ENCODE assay signal across 20 cellular contexts in genomic region chr13:95087746-95088305, GRCh38.
DNase-seq lines count a peak whose midpoint lies in the region; ATAC-seq and TF ChIP-seq lines count a peak whose summit lies in the region.
"Had no signal": no experiment of that assay in that cellular context is flagged by ENCODE, and none has a peak within 500 bp of the region (broad histone marks: within the 10 kb centered on the region; RNA-seq: fewer than 3 reads in every experiment).

No MANE protein-coding gene starts in this region.

- peaks cover 23% of the 10 kb centered on the region for H3K4me1 ChIP-seq in Caco-2
- H3K4me1 ChIP-seq: ascending aorta, heart right ventricle, left ventricle myocardium inferior, vagina had no signal

- no peaks in the 10 kb centered on the region for H3K27me3 ChIP-seq in Caco-2 (replicated peaks; ENCODE audit: control insufficient read depth, insufficient read depth, low read length)
- H3K27me3 ChIP-seq: ascending aorta, heart right ventricle, vagina had no signal

- intact Hi-C loops in Caco-2 (cut with micrococcal nuclease; ENCODE audit: unreplicated experiment): loop anchor here (1.0 to 2.0 kb wide), 3 partner anchors 36 to 85 kb away; no protein-coding TSS in a partner anchor
- intact Hi-C loops in activated CD4-positive, alpha-beta T cell treated with anti-CD3 and anti-CD28 coated beads for 36 hours (cut with DNase I, micrococcal nuclease): no loop called here

- DNase-seq in Caco-2: peak; percentile 83 to 87
- DNase-seq in HT1080 (ENCODE audit: low read depth): peak; percentile 67
- peak; percentile 24 for DNase-seq in UCSD-AML1 (lab: John Stamatoyannopoulos, UW; ENCODE audit: unreplicated experiment)
- peak; percentile 50 for DNase-seq in fibroblast of the aortic adventitia (ENCODE audit: low read depth)
- DNase-seq in T-helper 17 cell: no peak
- DNase-seq in activated CD4-positive, alpha-beta T cell treated with anti-CD3 and anti-CD28 coated beads for 36 hours: no peak
- DNase-seq: activated T-cell treated with anti-CD3 and anti-CD28 coated beads, Interleukin-2, amount 50 U/mL, for 4 hours; DMS79 treated with DMSO at 0.1 percent for 48 hours; heart right ventricle; left ventricle myocardium inferior; naive thymus-derived CD8-positive, alpha-beta T cell; NCI-H1930; NK-92 treated with Interleukin-12 subunit alpha and Interleukin-12 subunit beta, amount 100 ng/mL, for 24 hours; retina; stimulated activated naive CD4-positive, alpha-beta T cell had no signal

- H3K27me3 Mint-ChIP-seq in Caco-2 (ENCODE audit: insufficient read depth, unreplicated experiment): no peaks in the 10 kb centered on the region
- no peaks in the 10 kb centered on the region for H3K27me3 Mint-ChIP-seq in T-helper 17 cell
- no peaks in the 10 kb centered on the region for H3K27me3 Mint-ChIP-seq in activated CD4-positive, alpha-beta T cell treated with anti-CD3 and anti-CD28 coated beads for 36 hours
- H3K27me3 Mint-ChIP-seq: naive thymus-derived CD8-positive, alpha-beta T cell had no signal

- CTCF ChIA-PET in Caco-2 (lab: Charles Lee): interaction anchor here (0.5 to 1.0 kb wide), 3 partner anchors 317 to 1460 kb away, joined by 3 read pairs; no protein-coding TSS in a partner anchor
- CTCF ChIA-PET in activated CD4-positive, alpha-beta T cell treated with anti-CD3 and anti-CD28 coated beads for 36 hours (lab: Charles Lee): no interaction called here

- POLR2A ChIA-PET in Caco-2 (lab: Charles Lee): interaction anchor here (0.7 kb wide), 2 partner anchors 63 to 94 kb away, joined by 3 read pairs; no protein-coding TSS in a partner anchor
- POLR2A ChIA-PET in activated CD4-positive, alpha-beta T cell treated with anti-CD3 and anti-CD28 coated beads for 36 hours (lab: Charles Lee): no interaction called here

- peaks cover 41% of the 10 kb centered on the region for H3K36me3 Mint-ChIP-seq in Caco-2 (ENCODE audit: insufficient read depth, unreplicated experiment)
- H3K36me3 Mint-ChIP-seq in T-helper 17 cell (ENCODE audit: low read depth): no peaks in the 10 kb centered on the region
- peaks cover 26% of the 10 kb centered on the region for H3K36me3 Mint-ChIP-seq in activated CD4-positive, alpha-beta T cell treated with anti-CD3 and anti-CD28 coated beads for 36 hours (ENCODE audit: low read depth)

- TF ChIP-seq CTCF in Caco-2 (IDR thresholded peaks at IDR 0.05; ENCODE audit: insufficient read depth in 1 of 2, low read depth in 1 of 2, low read length in 1 of 2, severe bottlenecking in 1 of 2, unreplicated experiment in 1 of 2) (no peak), fibroblast of the aortic adventitia (IDR thresholded peaks at IDR 0.05; ENCODE audit: insufficient read depth, low read length) (no peak)

- peaks cover 19% of the 10 kb centered on the region for H3K4me1 Mint-ChIP-seq in Caco-2 (ENCODE audit: low read depth, unreplicated experiment)
- no peaks in the 10 kb centered on the region for H3K4me1 Mint-ChIP-seq in T-helper 17 cell
- H3K4me1 Mint-ChIP-seq in activated CD4-positive, alpha-beta T cell treated with anti-CD3 and anti-CD28 coated beads for 36 hours: no peaks in the 10 kb centered on the region

- no peak overlapping the region for H3K27ac Mint-ChIP-seq in Caco-2 (ENCODE audit: unreplicated experiment)
- no peak overlapping the region for H3K27ac Mint-ChIP-seq in T-helper 17 cell
- H3K27ac Mint-ChIP-seq in activated CD4-positive, alpha-beta T cell treated with anti-CD3 and anti-CD28 coated beads for 36 hours: no peak overlapping the region
- H3K27ac Mint-ChIP-seq: naive thymus-derived CD8-positive, alpha-beta T cell had no signal

- H3K9me3 ChIP-seq in Caco-2 (no peaks in the 10 kb centered on the region), T-helper 17 cell (ENCODE audit: control insufficient read depth, low read length, poor library complexity, severe bottlenecking) (no peaks in the 10 kb centered on the region)
- H3K9me3 ChIP-seq: ascending aorta, left ventricle myocardium inferior, vagina had no signal

- no TSS peak for BruUV-seq in Caco-2 (replicated peaks; lab: Mats Ljungman, UMichigan)

- H3K4me3 Mint-ChIP-seq in Caco-2 (ENCODE audit: unreplicated experiment): no peak overlapping the region
- no peak overlapping the region for H3K4me3 Mint-ChIP-seq in T-helper 17 cell
- no peak overlapping the region for H3K4me3 Mint-ChIP-seq in activated CD4-positive, alpha-beta T cell treated with anti-CD3 and anti-CD28 coated beads for 36 hours
- H3K4me3 Mint-ChIP-seq: activated T-cell treated with anti-CD3 and anti-CD28 coated beads, Interleukin-2, amount 50 U/mL, for 4 hours; naive thymus-derived CD8-positive, alpha-beta T cell had no signal

- peaks cover 2% of the 10 kb centered on the region; the same call in 1 of the 2 replicates for H3K36me3 ChIP-seq in Caco-2 (ENCODE audit: control insufficient read depth, insufficient read depth, low read length)
- H3K36me3 ChIP-seq: ascending aorta, vagina had no signal

- peaks cover 9% of the 10 kb centered on the region for H3K9me3 Mint-ChIP-seq in Caco-2 (ENCODE audit: unreplicated experiment)
- H3K9me3 Mint-ChIP-seq in activated CD4-positive, alpha-beta T cell treated with anti-CD3 and anti-CD28 coated beads for 36 hours (ENCODE audit: low read depth): peaks cover 5% of the 10 kb centered on the region

- ATAC-seq in HG03108 (IDR thresholded peaks at IDR 0.05; ENCODE audit: unreplicated experiment) (no peak), T-helper 17 cell (no peak), GM18498 (IDR thresholded peaks at IDR 0.05; ENCODE audit: unreplicated experiment) (no peak)
- no peak for ATAC-seq in activated CD4-positive, alpha-beta T cell treated with anti-CD3 and anti-CD28 coated beads for 36 hours
- ATAC-seq: activated T-cell treated with anti-CD3 and anti-CD28 coated beads, Interleukin-2, amount 50 U/mL, for 4 hours; heart right ventricle; naive thymus-derived CD8-positive, alpha-beta T cell had no signal

- H3K4me3 ChIP-seq in Caco-2 (ENCODE audit: low read depth, low read length) (no peak overlapping the region), fibroblast of the aortic adventitia (ENCODE audit: low read depth, low read length) (no peak overlapping the region)
- H3K4me3 ChIP-seq: ascending aorta, heart right ventricle, left ventricle myocardium inferior, SK-N-MC, vagina had no signal

Comparison
In these comparisons a context has a peak if more than half of its experiments do, and no peak if none do; other contexts are left out.
1. DNase-seq: peak in Caco-2 (2 of 2), HT1080 (single experiment), UCSD-AML1 (single experiment) and fibroblast of the aortic adventitia (single experiment); none in T-helper 17 cell (0 of 3) and activated CD4-positive, alpha-beta T cell treated with anti-CD3 and anti-CD28 coated beads for 36 hours (single experiment).